In the genomic region with DNA sequence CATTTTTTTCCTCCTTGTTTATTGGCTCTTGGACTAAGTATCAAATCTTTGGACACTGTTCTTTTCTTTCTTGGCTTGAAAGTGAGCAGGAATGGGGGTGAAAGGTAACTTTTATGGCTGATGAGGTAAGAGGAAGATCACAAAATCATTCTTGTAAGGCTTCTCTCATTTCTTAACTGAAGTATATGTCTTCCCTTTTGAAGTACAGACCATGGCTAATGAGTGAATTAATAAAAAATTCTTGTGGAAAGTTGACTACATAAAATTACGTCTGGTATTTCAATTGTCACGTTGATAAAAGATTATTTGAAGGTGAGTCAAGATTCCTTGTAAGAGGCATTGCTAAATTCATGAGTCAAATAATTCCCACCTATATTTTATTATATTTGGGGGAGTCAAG, we compare ENCODE assay signal across 26 cellular contexts. TPM values are rescaled to one million over a fixed set of nuclear protein-coding genes. Genes with fewer than 3 reads are reported as not detected.
"Had no signal": no experiment of that assay in that cellular context is flagged by ENCODE, and none has a peak within 500 bp of the region (broad histone marks: within the 10 kb centered on the region; RNA-seq: fewer than 3 reads in every experiment).

No MANE protein-coding gene starts in this region.

- ATAC-seq: activated CD8-positive, alpha-beta T cell treated with anti-CD3 and anti-CD28 coated beads for 36 hours; activated T-cell treated with anti-CD3 and anti-CD28 coated beads, Interleukin-2, amount 50 U/mL, for 72 hours; activated T-helper 17 cell treated with anti-CD3 and anti-CD28 coated beads, Interleukin-2, amount 50 U/mL, for 72 hours; Panc1 had no signal

- H3K4me3 ChIP-seq: adrenal gland, MG63, SJSA1 had no signal

- H3K36me3 ChIP-seq: adrenal gland, MG63 had no signal

- H3K9me2 ChIP-seq: SK-N-SH had no signal

- H3K9ac ChIP-seq: SK-N-SH had no signal

- DNase-seq: activated CD4-positive, alpha-beta T cell treated with anti-CD3 and anti-CD28 coated beads, Interleukin-2, amount 10 ng/mL, durations not matched to agents 24 days and 14 days; activated CD4-positive, alpha-beta T cell treated with anti-CD3 and anti-CD28 coated beads, Interleukin-2, amount 50 U/mL, for 4 hours; activated CD8-positive, alpha-beta T cell treated with anti-CD3 and anti-CD28 coated beads for 36 hours; activated effector memory CD4-positive, alpha-beta T cell treated with anti-CD3 and anti-CD28 coated beads, Interleukin-2, amount 50 U/mL, for 16 hours; activated naive CD4-positive, alpha-beta T cell treated with Interleukin-2 at 50 U/mL for 16 hours; activated naive CD8-positive, alpha-beta T cell treated with anti-CD3 and anti-CD28 coated beads, Interleukin-2, amount 10 ng/mL, durations not matched to agents 7 days and 5 days; activated T-cell treated with anti-CD3 and anti-CD28 coated beads, Interleukin-2, amount 50 U/mL, for 1 hour; activated T-cell treated with anti-CD3 and anti-CD28 coated beads, Interleukin-2, amount 50 U/mL, for 72 hours; adrenal gland; anterior cingulate cortex; brain microvascular endothelial cell; MG63; NCI-H1048; NCI-H1105 treated with DMSO at 0.1 percent for 48 hours; NCI-H1436; NCI-H1694; NCI-H1930; NCI-H2081 treated with DMSO at 0.1 percent for 48 hours; NCI-H345; NCI-H524 treated with DMSO at 0.1 percent for 48 hours; SHP77 treated with DMSO at 0.1 percent for 48 hours; SK-N-SH had no signal

- H3K9me3 ChIP-seq: adrenal gland, MG63, SJSA1, SK-N-SH had no signal

- H3K27me3 ChIP-seq: adrenal gland, brain microvascular endothelial cell, MG63, SJSA1 had no signal

- H3K27ac ChIP-seq: adrenal gland, brain microvascular endothelial cell, SJSA1 had no signal

- H3K4me1 ChIP-seq: adrenal gland had no signal

- H3K4me2 ChIP-seq: SK-N-SH had no signal

RNA-seq across cellular contexts. Expression of a gene that starts 25.1 kb away (rescaled TPM):
- total RNA-seq: activated CD4-positive, alpha-beta T cell treated with anti-CD3 and anti-CD28 coated beads, Interleukin-2, amount 10 ng/mL, durations not matched to agents 24 days and 14 days; activated CD8-positive, alpha-beta memory T cell treated with anti-CD3 and anti-CD28 coated beads for 36 hours; activated CD8-positive, alpha-beta T cell treated with anti-CD3 and anti-CD28 coated beads for 36 hours had no signal
